ENCODE assay signal across 6 cellular contexts in genomic region chr3:17735362-17735761, GRCh38. TPM values are rescaled to one million over a fixed set of nuclear protein-coding genes. Genes with fewer than 3 reads are reported as not detected.
DNase-seq lines count a peak whose midpoint lies in the region; ATAC-seq, FAIRE-seq and TF ChIP-seq lines count a peak whose summit lies in the region.
"Not testable (repeated sequence)": the region's sequence is repeated elsewhere in the genome, so short reads cannot be mapped to it uniquely, and the experiment has no call there.

No MANE protein-coding gene starts in this region.

- H3K27me3 Mint-ChIP-seq in GM23338 (ENCODE audit: insufficient read depth, low read depth, poor library complexity); WTC11 (ENCODE audit: low read depth); glutamatergic neuron (ENCODE audit: unreplicated experiment); stimulated activated naive CD8-positive, alpha-beta T cell treated with anti-CD3 and anti-CD28 coated beads, Interleukin-15, Interleukin-2, amounts not matched to agents 100 ng/mL and 50 ng/mL, for 24 hours: not testable (repeated sequence)

- H3K4me1 Mint-ChIP-seq in GM23338 (peaks cover 21% of the 10 kb centered on the region), WTC11 (peaks cover 30% of the 10 kb centered on the region)
- not testable (repeated sequence) for H3K4me1 Mint-ChIP-seq in glutamatergic neuron (ENCODE audit: low read depth, unreplicated experiment)
- H3K4me1 Mint-ChIP-seq in stimulated activated naive CD8-positive, alpha-beta T cell treated with anti-CD3 and anti-CD28 coated beads, Interleukin-15, Interleukin-2, amounts not matched to agents 100 ng/mL and 50 ng/mL, for 24 hours (ENCODE audit: low read depth): peaks cover 43% of the 10 kb centered on the region

- H3K9me3 Mint-ChIP-seq in GM23338; WTC11; glutamatergic neuron (ENCODE audit: unreplicated experiment); stimulated activated naive CD8-positive, alpha-beta T cell treated with anti-CD3 and anti-CD28 coated beads, Interleukin-15, Interleukin-2, amounts not matched to agents 100 ng/mL and 50 ng/mL, for 24 hours: not testable (repeated sequence)

- not testable (repeated sequence) for H3K4me3 Mint-ChIP-seq in GM23338; WTC11; glutamatergic neuron (ENCODE audit: unreplicated experiment); stimulated activated naive CD8-positive, alpha-beta T cell treated with anti-CD3 and anti-CD28 coated beads, Interleukin-15, Interleukin-2, amounts not matched to agents 100 ng/mL and 50 ng/mL, for 24 hours

- DNase-seq in GM23338 (ENCODE audit: low spot score); WTC11 (ENCODE audit: low spot score); K562 (ENCODE audit: extremely low read depth in 1 of 4, low spot score in 3 of 4); glutamatergic neuron: not testable (repeated sequence)

- H3K9me3 ChIP-seq in Loucy (ENCODE audit: insufficient read depth, low read depth, low read length); K562 (replicated peaks; ENCODE audit: control insufficient read depth, insufficient read depth, low read depth, low read length): not testable (repeated sequence)

- H3K4me1 ChIP-seq in GM23338 (ENCODE audit: insufficient read depth): peaks cover 13% of the 10 kb centered on the region
- H3K4me1 ChIP-seq in Loucy (ENCODE audit: insufficient read depth, low read length, poor library complexity, severe bottlenecking): peaks cover 60% of the 10 kb centered on the region
- peaks cover 25 to 44% of the 10 kb centered on the region in 2 experiments for H3K4me1 ChIP-seq in K562 (replicated peaks in 1 of 2; ENCODE audit: control insufficient read depth in 2 of 2, insufficient read depth in 2 of 2, low read length in 2 of 2)

- WGBS in K562 (ENCODE audit: insufficient coverage, low coverage, missing lambda C conversion rate): 94% methylated on average over 7 of the region's 7 CpGs

- H3K4me3 ChIP-seq in GM23338; Loucy (ENCODE audit: low read length, poor library complexity, severe bottlenecking); K562: not testable (repeated sequence)

- CTCF ChIA-PET in WTC11 (lab: Charles Lee): interaction anchor here (1.1 kb wide), 1 partner anchor 106 kb away, joined by 3 read pairs; no protein-coding TSS in a partner anchor
- CTCF ChIA-PET in K562 (lab: Yijun Ruan, JAX; ENCODE audit: low intra/inter-chr PET ratio): not testable (repeated sequence)

- intact Hi-C loops in K562 (cut with micrococcal nuclease): not testable (repeated sequence)

- H3K36me3 Mint-ChIP-seq in GM23338 (ENCODE audit: low read depth): peaks cover 11% of the 10 kb centered on the region; the same call in 2 of the 3 replicates
- H3K36me3 Mint-ChIP-seq in WTC11; glutamatergic neuron (ENCODE audit: unreplicated experiment): not testable (repeated sequence)
- peaks cover 49% of the 10 kb centered on the region for H3K36me3 Mint-ChIP-seq in stimulated activated naive CD8-positive, alpha-beta T cell treated with anti-CD3 and anti-CD28 coated beads, Interleukin-15, Interleukin-2, amounts not matched to agents 100 ng/mL and 50 ng/mL, for 24 hours (ENCODE audit: low read depth)

- H3K9ac ChIP-seq in Loucy (ENCODE audit: low read depth, low read length, poor library complexity, severe bottlenecking): not testable (repeated sequence)
- peak overlapping the region in 1 of 2 experiments; percentile 38; a peak in 2 of 4 replicates for H3K9ac ChIP-seq in K562 (ENCODE audit: insufficient read depth in 1 of 2, low read depth in 2 of 2, low read length in 2 of 2)

- not testable (repeated sequence) for TF ChIP-seq POLR2A in K562 (conservative IDR thresholded peaks at IDR 0.05)

- H3K79me2 ChIP-seq in GM23338 (replicated peaks; ENCODE audit: insufficient read depth): peaks cover 69% of the 10 kb centered on the region
- peaks cover 87% of the 10 kb centered on the region for H3K79me2 ChIP-seq in Loucy (ENCODE audit: insufficient read depth, low read length)
- peaks cover 71% of the 10 kb centered on the region for H3K79me2 ChIP-seq in K562 (ENCODE audit: control insufficient read depth, insufficient read depth, low read length)

- not testable (repeated sequence) for H3K27ac ChIP-seq in GM23338 (ENCODE audit: low read depth); K562 (ENCODE audit: extremely low read depth, low read depth, low read length)

- not testable (repeated sequence) for H2AFZ ChIP-seq in GM23338; Loucy (ENCODE audit: low read length); K562 (ENCODE audit: low read depth, low read length)

- H3K9me1 ChIP-seq in K562 (ENCODE audit: control insufficient read depth, insufficient read depth, low read length): not testable (repeated sequence)

- TF ChIP-seq RAD21 in K562 (CRISPR knock-in tag; conservative IDR thresholded peaks at IDR 0.05 in 1 of 2, IDR thresholded peaks at IDR 0.05 in 1 of 2): not testable (repeated sequence)

- not testable (repeated sequence) for FAIRE-seq in K562 (lab: Jason Lieb, UNC)

- ATAC-seq in GM23338, WTC11, K562: not testable (repeated sequence)

- TF ChIP-seq EP300 in K562 (IDR thresholded peaks at IDR 0.05; ENCODE audit: low read length): not testable (repeated sequence)

- in situ Hi-C loops in K562 (cut with MboI): not testable (repeated sequence)

- not testable (repeated sequence) for H3K4me2 ChIP-seq in GM23338; K562 (ENCODE audit: insufficient read depth, low read length)
- peak overlapping the region; percentile 36 for H3K4me2 ChIP-seq in Loucy (ENCODE audit: low read depth, low read length, poor library complexity, severe bottlenecking)

- not testable (repeated sequence) for BruUV-seq in K562 (replicated peaks; lab: Mats Ljungman, UMichigan)

- H3K27ac Mint-ChIP-seq in GM23338: 0 out of 2 replicates have a peak overlapping the region, but pooled peaks have one; percentile 63
- peak overlapping the region; percentile 34; the same call in 1 of the 2 replicates for H3K27ac Mint-ChIP-seq in WTC11
- H3K27ac Mint-ChIP-seq in glutamatergic neuron (ENCODE audit: unreplicated experiment): peak overlapping the region; percentile 31
- peak overlapping the region; percentile 21 for H3K27ac Mint-ChIP-seq in stimulated activated naive CD8-positive, alpha-beta T cell treated with anti-CD3 and anti-CD28 coated beads, Interleukin-15, Interleukin-2, amounts not matched to agents 100 ng/mL and 50 ng/mL, for 24 hours

- H3K9me2 ChIP-seq in GM23338 (ENCODE audit: insufficient read depth); Loucy (replicated peaks; ENCODE audit: low read depth, low read length): not testable (repeated sequence)

- H3K36me3 ChIP-seq in GM23338 (ENCODE audit: insufficient read depth); Loucy (ENCODE audit: insufficient read depth, low read length); K562 (ENCODE audit: control insufficient read depth, insufficient read depth, low read length): not testable (repeated sequence)

- H4K20me1 ChIP-seq in GM23338 (replicated peaks; ENCODE audit: insufficient read depth); K562 (replicated peaks; ENCODE audit: control insufficient read depth, insufficient read depth, low read length): not testable (repeated sequence)
- H4K20me1 ChIP-seq in Loucy (ENCODE audit: insufficient read depth, low read length, poor library complexity, severe bottlenecking): peaks cover 28% of the 10 kb centered on the region

- not testable (repeated sequence) for TF ChIP-seq CTCF in GM23338 (conservative IDR thresholded peaks at IDR 0.05; ENCODE audit: low read depth in 2 of 2); Loucy (conservative IDR thresholded peaks at IDR 0.05; ENCODE audit: low read length); WTC11 (IDR thresholded peaks at IDR 0.05); K562 (IDR thresholded peaks at IDR 0.05 in 2 of 3, conservative IDR thresholded peaks at IDR 0.05 in 1 of 3; ENCODE audit: insufficient read depth in 2 of 3, low read depth in 1 of 3, low read length in 3 of 3); glutamatergic neuron (IDR thresholded peaks at IDR 0.05; ENCODE audit: partially characterized antibody, unreplicated experiment)

- POLR2A ChIA-PET in WTC11 (lab: Charles Lee): not testable (repeated sequence)
- POLR2A ChIA-PET in K562 (lab: Yijun Ruan, JAX): interaction anchor here (0.5 to 1.3 kb wide), 3 partner anchors 15 to 42 kb away, joined by 3 to 6 read pairs (median 3); no protein-coding TSS in a partner anchor

- not testable (repeated sequence) for H3K27me3 ChIP-seq in GM23338 (ENCODE audit: insufficient read depth); Loucy (ENCODE audit: insufficient read depth, low read length, poor library complexity, severe bottlenecking); K562 (ENCODE audit: control insufficient read depth in 2 of 2, insufficient read depth in 2 of 2, low read length in 2 of 2)

- not testable (repeated sequence) for H3F3A ChIP-seq in GM23338 (replicated peaks; ENCODE audit: low read depth); Loucy (ENCODE audit: low read depth)

RNA-seq across cellular contexts. Expression of gene TBC1D5, which starts 7.1 kb away (rescaled TPM):
- 45.0 and 48.1 TPM in 2 replicates for total RNA-seq in GM23338 (2014; rRNA removed; shearing (Covaris generic))
- polyA plus RNA-seq in GM23338 (2016; fragmentation: Nextera tagmentation; extraction: Ambion mirVana) (16.9 and 21.8 TPM in 2 replicates), K562 (2011; rRNA removed) (28.0 and 31.8 TPM in 2 replicates), K562 (2014; fragmentation: Illumina TruSeq; extraction: Trizol) (21.8 and 24.2 TPM in 2 replicates), K562 (2014; fragmentation: Nextera tagmentation; extraction: Ambion mirVana) (1 to 10 TPM; 2.9 to 5.1 TPM), K562 (2014; rRNA removed) (13.5 and 19.8 TPM in 2 replicates)
- total RNA-seq in WTC11 (2021) (26.1 to 32.9 TPM (median 28.8 TPM) in 3 replicates), K562 (2014; rRNA removed) (26.5 and 27.0 TPM in 2 replicates), K562 (2014; rRNA removed; fragmentation: Illumina TruSeq; extraction: Trizol) (36.0 and 36.4 TPM in 2 replicates), K562 (2015; rRNA removed; fragmentation: Illumina TruSeq; extraction: Trizol) (36.6 and 38.1 TPM in 2 replicates), K562 (2021) (25.6 and 28.9 TPM in 2 replicates), glutamatergic neuron (ENCODE audit: unreplicated experiment) (40.2 TPM)
- 37.2 and 85.0 TPM in 2 replicates for total RNA-seq in K562 (2011; cell fraction: chromatin; rRNA removed; ENCODE audit: low replicate concordance)
- total RNA-seq in K562 (2011; cell fraction: nucleolus; rRNA removed): 19.2 and 21.7 TPM in 2 replicates
- 36.4 and 46.8 TPM in 2 replicates for total RNA-seq in K562 (2011; cell fraction: nucleoplasm; rRNA removed)
- polyA plus RNA-seq in K562 (2011; cell fraction: cytosol; rRNA removed): 16.9 and 21.2 TPM in 2 replicates
- polyA plus RNA-seq in K562 (2011; cell fraction: nucleus; rRNA removed): 15.1 and 18.6 TPM in 2 replicates
- 15.9 and 23.7 TPM in 2 replicates for polyA plus RNA-seq in K562 (2012)
- polyA minus RNA-seq in K562 (2011; rRNA and poly(A)+ RNA removed): 68.1 and 87.9 TPM in 2 replicates
- polyA minus RNA-seq in K562 (2011; cell fraction: cytosol; rRNA and poly(A)+ RNA removed): 33.6 and 38.9 TPM in 2 replicates
- polyA minus RNA-seq in K562 (2011; cell fraction: nucleus; rRNA and poly(A)+ RNA removed): 35.9 and 61.5 TPM in 2 replicates
